18 cellular contexts compared by ENCODE assay signal in the genomic region with DNA sequence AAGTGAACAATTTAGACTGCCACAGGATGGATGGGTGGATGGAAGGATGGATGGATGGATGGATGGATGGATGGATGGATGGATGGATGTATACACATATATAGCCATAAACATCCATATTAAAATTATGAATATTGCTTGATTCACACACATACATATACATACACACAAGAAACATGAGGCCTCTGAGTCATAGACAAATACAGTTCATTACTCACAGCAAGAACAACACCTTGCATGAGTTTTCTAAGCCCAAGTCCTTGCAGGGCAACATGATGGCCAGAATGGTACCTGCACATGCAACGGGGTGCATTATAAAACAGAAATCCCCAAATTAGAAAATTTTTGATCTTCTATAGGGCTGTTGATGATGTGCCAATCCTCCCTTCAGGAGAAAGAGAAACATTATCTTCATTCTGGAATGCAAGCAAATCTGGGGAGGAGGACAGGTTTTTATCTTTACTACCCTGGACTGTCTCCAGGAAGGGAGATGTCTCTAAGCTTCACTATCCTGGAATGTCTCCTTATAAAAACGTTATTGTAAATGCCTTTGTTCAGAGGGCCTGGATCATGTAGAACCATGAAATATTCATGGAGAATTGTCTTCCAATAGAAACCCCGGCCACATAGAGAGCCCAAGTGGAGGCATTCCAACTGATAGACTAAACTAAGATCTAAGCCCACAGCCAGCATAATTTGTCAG.
DNase-seq lines count a peak whose midpoint lies in the region; ATAC-seq and TF ChIP-seq lines count a peak whose summit lies in the region.
"Had no signal": no experiment of that assay in that cellular context is flagged by ENCODE, and none has a peak within 500 bp of the region (broad histone marks: within the 10 kb centered on the region; RNA-seq: fewer than 3 reads in every experiment).

No MANE protein-coding gene starts in this region.

- no peaks in the 10 kb centered on the region for H3K9me3 Mint-ChIP-seq in activated CD4-positive, alpha-beta T cell treated with anti-CD3 and anti-CD28 coated beads for 36 hours (ENCODE audit: low read depth)

- no peaks in the 10 kb centered on the region for H3K4me1 ChIP-seq in osteoblast (ENCODE audit: insufficient read depth, low read length)

- no peaks in the 10 kb centered on the region for H3K4me1 Mint-ChIP-seq in activated CD4-positive, alpha-beta T cell treated with anti-CD3 and anti-CD28 coated beads for 36 hours
- H3K4me1 Mint-ChIP-seq: CD4-positive, alpha-beta memory T cell had no signal

- no peaks in the 10 kb centered on the region for H3K36me3 Mint-ChIP-seq in activated CD4-positive, alpha-beta T cell treated with anti-CD3 and anti-CD28 coated beads for 36 hours (ENCODE audit: low read depth)

- H3K9me3 ChIP-seq in osteoblast (ENCODE audit: low read depth, low read length): no peaks in the 10 kb centered on the region

- intact Hi-C loops in activated CD4-positive, alpha-beta T cell treated with anti-CD3 and anti-CD28 coated beads for 36 hours (cut with DNase I, micrococcal nuclease): no loop called here
- intact Hi-C loops in posterior vena cava (cut with DNase I): no loop called here

- POLR2A ChIA-PET in activated CD4-positive, alpha-beta T cell treated with anti-CD3 and anti-CD28 coated beads for 36 hours (lab: Charles Lee): no interaction called here
- POLR2A ChIA-PET in RWPE1 (lab: Yijun Ruan, JAX; ENCODE audit: low non-redundant PET): no interaction called here
- POLR2A ChIA-PET in GM10248 (lab: Yijun Ruan, JAX): no interaction called here

- no peak overlapping the region for H3K4me2 ChIP-seq in osteoblast (ENCODE audit: insufficient read depth, low read length)

- no peaks in the 10 kb centered on the region for H3K27me3 Mint-ChIP-seq in activated CD4-positive, alpha-beta T cell treated with anti-CD3 and anti-CD28 coated beads for 36 hours
- H3K27me3 Mint-ChIP-seq: CD4-positive, alpha-beta memory T cell had no signal

- CTCF ChIA-PET in activated CD4-positive, alpha-beta T cell treated with anti-CD3 and anti-CD28 coated beads for 36 hours (lab: Charles Lee): interaction anchor here (0.6 kb wide), 1 partner anchor 11 kb away, joined by 3 read pairs; no protein-coding TSS in a partner anchor
- CTCF ChIA-PET in RWPE1 (lab: Yijun Ruan, JAX) (interaction anchor here (0.6 kb wide), 1 partner anchor 120 kb away, joined by 5 read pairs; no protein-coding TSS in a partner anchor), GM10248 (lab: Yijun Ruan, JAX) (no interaction called here)

- H3K79me2 ChIP-seq in osteoblast (ENCODE audit: insufficient read depth, low read length): no peaks in the 10 kb centered on the region

- H3K27ac Mint-ChIP-seq in activated CD4-positive, alpha-beta T cell treated with anti-CD3 and anti-CD28 coated beads for 36 hours: no peak overlapping the region
- H3K27ac Mint-ChIP-seq: CD4-positive, alpha-beta memory T cell had no signal

- no peaks in the 10 kb centered on the region for H4K20me1 ChIP-seq in osteoblast (ENCODE audit: insufficient read depth, low read length)

- H3K4me3 Mint-ChIP-seq in activated CD4-positive, alpha-beta T cell treated with anti-CD3 and anti-CD28 coated beads for 36 hours: no peak overlapping the region
- H3K4me3 Mint-ChIP-seq: CD4-positive, alpha-beta memory T cell had no signal

- H3K27ac ChIP-seq in RWPE1 (no peak overlapping the region), epithelial cell of prostate (no peak overlapping the region), osteoblast (ENCODE audit: low read depth, low read length) (no peak overlapping the region)

- no peaks in the 10 kb centered on the region for H3K27me3 ChIP-seq in osteoblast (ENCODE audit: insufficient read depth, low read length)

- H3K4me3 ChIP-seq in osteoblast (ENCODE audit: insufficient read depth, low read length): no peak overlapping the region

- no peak for TF ChIP-seq CTCF in RWPE1 (conservative IDR thresholded peaks at IDR 0.05; ENCODE audit: low read depth)
- no peak for TF ChIP-seq CTCF in osteoblast (IDR thresholded peaks at IDR 0.05; ENCODE audit: extremely low read depth, low read depth, low read length)
- TF ChIP-seq CTCF in GM10248 (IDR thresholded peaks at IDR 0.05; ENCODE audit: control extremely low read depth, extremely low read depth, low read depth, missing control alignments): no peak

- H3K36me3 ChIP-seq in osteoblast (ENCODE audit: insufficient read depth, low read length): no peaks in the 10 kb centered on the region

- DNase-seq in activated CD4-positive, alpha-beta T cell treated with anti-CD3 and anti-CD28 coated beads for 36 hours: no peak
- no peak for DNase-seq in activated CD4-positive, alpha-beta T cell treated with anti-CD3 and anti-CD28 coated beads, Interleukin-2, amount 50 U/mL, for 48 hours
- DNase-seq in RWPE1 (ENCODE audit: low spot score) (peak; percentile 1), epithelial cell of prostate (ENCODE audit: low read depth, low spot score) (peak; percentile 44), osteoblast (ENCODE audit: insufficient read length, low spot score, missing footprints) (peak; percentile 3), GM10248 (ENCODE audit: extremely low spot score) (no peak), AG08395 (ENCODE audit: low spot score) (no peak), posterior vena cava (ENCODE audit: low spot score) (no peak)
- DNase-seq: 8988T; Calu3; CD4-positive, alpha-beta memory T cell; DMS79 treated with DMSO at 0.1 percent for 48 hours; GF-D8; NCI-H1417 treated with DMSO at 0.1 percent for 48 hours; NCI-H2081; NCI-H510A treated with DMSO at 0.1 percent for 48 hours; NCI-H82; SHP77 had no signal

- no peak overlapping the region for H2AFZ ChIP-seq in osteoblast (ENCODE audit: low read length)

- ATAC-seq in activated CD4-positive, alpha-beta T cell treated with anti-CD3 and anti-CD28 coated beads for 36 hours: peak; percentile 51

Comparison
In these comparisons a context has a peak if more than half of its experiments do, and no peak if none do; other contexts are left out.
1. DNase-seq: peak in RWPE1 (single experiment), epithelial cell of prostate (single experiment) and osteoblast (single experiment); none in activated CD4-positive, alpha-beta T cell treated with anti-CD3 and anti-CD28 coated beads for 36 hours (single experiment), activated CD4-positive, alpha-beta T cell treated with anti-CD3 and anti-CD28 coated beads, Interleukin-2, amount 50 U/mL, for 48 hours (0 of 2), GM10248 (single experiment), AG08395 (single experiment) and posterior vena cava (single experiment).